In the genomic region with DNA sequence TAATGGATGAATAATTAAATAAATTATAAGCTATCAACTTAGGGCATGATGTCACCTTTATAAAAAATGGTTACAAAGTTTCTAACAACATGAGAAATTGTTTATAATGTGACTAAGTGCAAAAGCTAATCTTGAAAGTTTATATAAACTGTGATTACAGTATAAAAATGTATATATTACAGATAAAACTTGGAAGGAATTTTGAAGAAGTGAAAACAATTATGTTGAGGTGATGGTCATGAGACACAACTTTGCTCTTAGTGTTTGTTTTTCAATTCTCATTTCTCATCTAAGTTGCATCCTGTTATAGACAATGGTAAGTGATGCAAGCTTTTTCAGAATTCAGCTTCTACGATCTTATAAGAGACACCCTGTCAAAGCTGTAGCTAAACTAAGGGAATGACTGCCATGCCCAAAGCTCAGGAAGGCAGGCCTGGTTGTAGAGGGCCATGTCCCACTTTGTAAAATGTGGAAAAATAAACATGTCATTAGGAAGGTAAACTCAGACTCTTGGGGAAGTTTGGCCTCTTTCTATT, we compare ENCODE assay signal across 1 cellular context.
TF ChIP-seq lines count a peak whose summit lies in the region.

No MANE protein-coding gene starts in this region.

TF ChIP-seq in IMR-90, 13 proteins besides CTCF, POLR2A, EP300 and RAD21 (continued from another document):
- TF ChIP-seq BHLHE40 (IDR thresholded peaks at IDR 0.05; ENCODE audit: low read depth, low read length) = 0 out of 2 replicates have a peak, but pooled peaks have one; percentile 17
- no peak for TF ChIP-seq RCOR1 (IDR thresholded peaks at IDR 0.05; ENCODE audit: insufficient replicate concordance, low read length)
- TF ChIP-seq CEBPB (IDR thresholded peaks at IDR 0.05; ENCODE audit: low read depth, low read length) = peak; percentile 71
- no peak for TF ChIP-seq MAZ (IDR thresholded peaks at IDR 0.05; ENCODE audit: borderline replicate concordance, low read depth, low read length)
- TF ChIP-seq SMC3 (IDR thresholded peaks at IDR 0.05; ENCODE audit: low read depth, low read length) = no peak
